ENCODE assay signal across 15 cellular contexts in the genomic region with DNA sequence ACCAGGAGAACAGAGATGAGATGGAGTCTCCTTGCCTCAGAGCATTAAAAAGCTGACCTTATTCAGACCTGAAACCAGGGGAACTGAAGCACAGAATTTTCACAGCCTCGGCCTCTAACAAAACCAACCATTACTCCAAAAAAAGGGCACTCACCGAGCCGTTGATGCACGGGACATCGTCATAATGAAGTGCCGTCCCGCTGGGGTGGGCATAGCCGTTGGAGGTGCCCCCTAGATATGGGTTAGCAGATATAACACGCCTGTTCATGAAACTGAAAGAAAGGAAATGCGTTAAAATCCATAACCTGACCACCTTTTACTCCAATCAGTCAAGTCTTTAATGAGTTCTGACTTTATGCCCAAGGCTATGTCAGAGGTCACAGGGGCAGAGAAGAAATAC.
DNase-seq lines count a peak whose midpoint lies in the region; ATAC-seq, FAIRE-seq and TF ChIP-seq lines count a peak whose summit lies in the region.
"Had no signal": no experiment of that assay in that cellular context is flagged by ENCODE, and none has a peak within 500 bp of the region (broad histone marks: within the 10 kb centered on the region; RNA-seq: fewer than 3 reads in every experiment).

No MANE protein-coding gene starts in this region.

- no peak overlapping the region for H3K27ac ChIP-seq in RWPE2 (ENCODE audit: poor library complexity, severe bottlenecking)
- H3K27ac ChIP-seq: BLaER1 treated with 17β-estradiol and CSF1 and Interleukin-3, amounts not matched to agents 10 nM and 100 nM had no signal

- H3K27ac Mint-ChIP-seq in activated CD4-positive, alpha-beta memory T cell treated with anti-CD3 and anti-CD28 coated beads for 36 hours, result peak overlapping the region; percentile 93
- H3K27ac Mint-ChIP-seq in activated CD4-positive, alpha-beta memory T cell treated with anti-CD3 and anti-CD28 coated beads, Interleukin-2, amount 10 ng/mL, durations not matched to agents 7 days and 5 days, result no peak overlapping the region
- H3K27ac Mint-ChIP-seq in nephron progenitor cell, result peak overlapping the region; percentile 83

- no peak for DNase-seq in activated CD4-positive, alpha-beta memory T cell treated with anti-CD3 and anti-CD28 coated beads for 36 hours
- no peak for DNase-seq in activated CD4-positive, alpha-beta memory T cell treated with anti-CD3 and anti-CD28 coated beads, Interleukin-2, amount 10 ng/mL, durations not matched to agents 7 days and 5 days
- no peak for DNase-seq in GM12892 (ENCODE audit: insufficient read length)
- DNase-seq in RWPE2 (ENCODE audit: low spot score), result peak; percentile 20
- no peak for DNase-seq in nephron progenitor cell
- DNase-seq in NCI-H2029 treated with DMSO at 0.1 percent for 48 hours (lab: John Stamatoyannopoulos, UW), result no peak
- DNase-seq in mesenteric fat pad (ENCODE audit: low spot score), result no peak
- DNase-seq: 8988T; CD4-positive, CD25-positive, alpha-beta regulatory T cell; DMS53; GF-D8; HCEC 1CT had no signal

- peaks cover 30% of the 10 kb centered on the region for H3K36me3 Mint-ChIP-seq in activated CD4-positive, alpha-beta memory T cell treated with anti-CD3 and anti-CD28 coated beads for 36 hours
- no peaks in the 10 kb centered on the region for H3K36me3 Mint-ChIP-seq in activated CD4-positive, alpha-beta memory T cell treated with anti-CD3 and anti-CD28 coated beads, Interleukin-2, amount 10 ng/mL, durations not matched to agents 7 days and 5 days (ENCODE audit: low read depth)
- H3K36me3 Mint-ChIP-seq in nephron progenitor cell (ENCODE audit: low read depth), result peaks cover 48% of the 10 kb centered on the region

- no peak overlapping the region for H3K4me3 Mint-ChIP-seq in activated CD4-positive, alpha-beta memory T cell treated with anti-CD3 and anti-CD28 coated beads for 36 hours
- H3K4me3 Mint-ChIP-seq in activated CD4-positive, alpha-beta memory T cell treated with anti-CD3 and anti-CD28 coated beads, Interleukin-2, amount 10 ng/mL, durations not matched to agents 7 days and 5 days, result no peak overlapping the region
- H3K4me3 Mint-ChIP-seq in nephron progenitor cell, result no peak overlapping the region
- H3K4me3 Mint-ChIP-seq: CD4-positive, CD25-positive, alpha-beta regulatory T cell had no signal

- H3K9me3 Mint-ChIP-seq in activated CD4-positive, alpha-beta memory T cell treated with anti-CD3 and anti-CD28 coated beads for 36 hours, result no peaks in the 10 kb centered on the region
- H3K9me3 Mint-ChIP-seq in activated CD4-positive, alpha-beta memory T cell treated with anti-CD3 and anti-CD28 coated beads, Interleukin-2, amount 10 ng/mL, durations not matched to agents 7 days and 5 days, result no peaks in the 10 kb centered on the region
- H3K9me3 Mint-ChIP-seq in nephron progenitor cell, result no peaks in the 10 kb centered on the region
- H3K9me3 Mint-ChIP-seq: CD4-positive, CD25-positive, alpha-beta regulatory T cell had no signal

- no peaks in the 10 kb centered on the region for H3K4me1 ChIP-seq in RWPE2 (ENCODE audit: insufficient read depth, poor library complexity, severe bottlenecking)

- no peaks in the 10 kb centered on the region for H3K27me3 Mint-ChIP-seq in activated CD4-positive, alpha-beta memory T cell treated with anti-CD3 and anti-CD28 coated beads for 36 hours
- H3K27me3 Mint-ChIP-seq in activated CD4-positive, alpha-beta memory T cell treated with anti-CD3 and anti-CD28 coated beads, Interleukin-2, amount 10 ng/mL, durations not matched to agents 7 days and 5 days, result no peaks in the 10 kb centered on the region
- no peaks in the 10 kb centered on the region for H3K27me3 Mint-ChIP-seq in nephron progenitor cell (ENCODE audit: low read depth, poor library complexity)
- H3K27me3 Mint-ChIP-seq: CD4-positive, CD25-positive, alpha-beta regulatory T cell had no signal

- no peak for ATAC-seq in RWPE2 (ENCODE audit: low read depth)
- ATAC-seq in GM21367 (IDR thresholded peaks at IDR 0.05; ENCODE audit: unreplicated experiment), result no peak

- TF ChIP-seq CTCF in RWPE2 (IDR thresholded peaks at IDR 0.05; ENCODE audit: poor library complexity, severe bottlenecking) (no peak), nephron progenitor cell (IDR thresholded peaks at IDR 0.05) (no peak)

- peaks cover 66% of the 10 kb centered on the region for H3K36me3 ChIP-seq in RWPE2 (ENCODE audit: low read depth)

- H3K27me3 ChIP-seq in RWPE2 (ENCODE audit: insufficient read depth, poor library complexity, severe bottlenecking), result no peaks in the 10 kb centered on the region
- H3K27me3 ChIP-seq: BLaER1 treated with 17β-estradiol and CSF1 and Interleukin-3, amounts not matched to agents 10 nM and 100 nM had no signal

- H3K4me1 Mint-ChIP-seq in activated CD4-positive, alpha-beta memory T cell treated with anti-CD3 and anti-CD28 coated beads for 36 hours (ENCODE audit: low read depth), result peaks cover 63% of the 10 kb centered on the region
- peaks cover 50% of the 10 kb centered on the region for H3K4me1 Mint-ChIP-seq in activated CD4-positive, alpha-beta memory T cell treated with anti-CD3 and anti-CD28 coated beads, Interleukin-2, amount 10 ng/mL, durations not matched to agents 7 days and 5 days
- H3K4me1 Mint-ChIP-seq in nephron progenitor cell, result peaks cover 36% of the 10 kb centered on the region

- CTCF ChIA-PET in activated CD4-positive, alpha-beta memory T cell treated with anti-CD3 and anti-CD28 coated beads for 36 hours (lab: Charles Lee), result no interaction called here
- CTCF ChIA-PET in activated CD4-positive, alpha-beta memory T cell treated with anti-CD3 and anti-CD28 coated beads, Interleukin-2, amount 10 ng/mL, durations not matched to agents 7 days and 5 days (lab: Charles Lee), result no interaction called here

- POLR2A ChIA-PET in activated CD4-positive, alpha-beta memory T cell treated with anti-CD3 and anti-CD28 coated beads for 36 hours (lab: Charles Lee), result no interaction called here
- POLR2A ChIA-PET in activated CD4-positive, alpha-beta memory T cell treated with anti-CD3 and anti-CD28 coated beads, Interleukin-2, amount 10 ng/mL, durations not matched to agents 7 days and 5 days (lab: Charles Lee), result no interaction called here

- no peaks in the 10 kb centered on the region for H3K9me3 ChIP-seq in RWPE2 (ENCODE audit: severe bottlenecking)
- H3K9me3 ChIP-seq: BLaER1 treated with 17β-estradiol and CSF1 and Interleukin-3, amounts not matched to agents 10 nM and 100 nM had no signal

- no peak for TF ChIP-seq POLR2A in GM12892 (IDR thresholded peaks at IDR 0.05; ENCODE audit: low read depth, low read length)

- intact Hi-C loops in activated CD4-positive, alpha-beta memory T cell treated with anti-CD3 and anti-CD28 coated beads for 36 hours (cut with micrococcal nuclease), result no loop called here

- no peak overlapping the region for H3K4me3 ChIP-seq in RWPE2 (ENCODE audit: severe bottlenecking)
- H3K4me3 ChIP-seq: BLaER1 treated with 17β-estradiol and CSF1 and Interleukin-3, amounts not matched to agents 10 nM and 100 nM had no signal

- FAIRE-seq in GM12892 (lab: Jason Lieb, UNC), result peak; percentile 67
- FAIRE-seq: H1 had no signal
